Comparison of ENCODE assay signal across 10 cellular contexts in genomic region chr4:156594619-156595018, GRCh38.
DNase-seq lines count a peak whose midpoint lies in the region; ATAC-seq lines count a peak whose summit lies in the region.
"Had no signal": no experiment of that assay in that cellular context is flagged by ENCODE, and none has a peak within 500 bp of the region (broad histone marks: within the 10 kb centered on the region; RNA-seq: fewer than 3 reads in every experiment).

No MANE protein-coding gene starts in this region.

- intact Hi-C loops in sciatic nerve (cut with DNase I), result no loop called here

- DNase-seq in M059J (ENCODE audit: low read depth), result peak; percentile 67
- DNase-seq in RPMI8226, result peak; percentile 4
- peak; percentile 18 for DNase-seq in glomerular visceral epithelial cell (ENCODE audit: extremely low spot score)
- DNase-seq in sciatic nerve (ENCODE audit: low spot score), result peak; percentile 79
- no peak for DNase-seq in islet precursor cell
- no peak for DNase-seq in central memory CD4-positive, alpha-beta T cell
- DNase-seq in NCI-H2107 treated with DMSO at 0.1 percent for 48 hours (lab: John Stamatoyannopoulos, UW; ENCODE audit: unreplicated experiment), result no peak
- DNase-seq: activated B cell treated with CpG ODN at 0.5 μM for 24 hours; stimulated activated CD4-positive, alpha-beta T cell treated with anti-CD3 and anti-CD28 coated beads, Interleukin-15, amount 100 ng/mL, for 24 hours had no signal

- ATAC-seq in sciatic nerve (peak; percentile 52), HG02884 (IDR thresholded peaks at IDR 0.05; ENCODE audit: unreplicated experiment) (no peak)

Comparison
In these comparisons a context has a peak if more than half of its experiments do, and no peak if none do; other contexts are left out.
1. DNase-seq: peak in M059J (single experiment), RPMI8226 (single experiment), glomerular visceral epithelial cell (single experiment) and sciatic nerve (single experiment); none in islet precursor cell (single experiment), central memory CD4-positive, alpha-beta T cell (single experiment) and NCI-H2107 treated with DMSO at 0.1 percent for 48 hours (single experiment).